In genomic region chr1:234386122-234386521, GRCh38 we compare ENCODE assay signal across 20 cellular contexts. TPM values are rescaled to one million over a fixed set of nuclear protein-coding genes. Genes with fewer than 3 reads are reported as not detected.
DNase-seq lines count a peak whose midpoint lies in the region; ATAC-seq and TF ChIP-seq lines count a peak whose summit lies in the region.
"Had no signal": no experiment of that assay in that cellular context is flagged by ENCODE, and none has a peak within 500 bp of the region (broad histone marks: within the 10 kb centered on the region; RNA-seq: fewer than 3 reads in every experiment).

No MANE protein-coding gene starts in this region.

- H3K27me3 Mint-ChIP-seq in activated CD8-positive, alpha-beta memory T cell treated with anti-CD3 and anti-CD28 coated beads, Interleukin-2, amount 10 ng/mL, durations not matched to agents 7 days and 5 days, result no peaks in the 10 kb centered on the region
- H3K27me3 Mint-ChIP-seq in CD4-positive, alpha-beta memory T cell, result no peaks in the 10 kb centered on the region
- H3K27me3 Mint-ChIP-seq in T-cell, result no peaks in the 10 kb centered on the region

- intact Hi-C loops in CD4-positive, alpha-beta memory T cell (cut with micrococcal nuclease), result no loop called here
- intact Hi-C loops in esophagus muscularis mucosa (cut with DNase I), result no loop called here
- intact Hi-C loops in heart right ventricle (cut with DNase I), result no loop called here

- peaks cover 13% of the 10 kb centered on the region for H3K4me1 Mint-ChIP-seq in activated CD8-positive, alpha-beta memory T cell treated with anti-CD3 and anti-CD28 coated beads, Interleukin-2, amount 10 ng/mL, durations not matched to agents 7 days and 5 days
- peaks cover 14 to 23% (median 17%) of the 10 kb centered on the region in 4 donors for H3K4me1 Mint-ChIP-seq in CD4-positive, alpha-beta memory T cell
- peaks cover 14 to 26% (median 25%) of the 10 kb centered on the region in 3 donors for H3K4me1 Mint-ChIP-seq in T-cell
- H3K4me1 Mint-ChIP-seq: H9 had no signal

- peak overlapping the region; percentile 5 for H3K4me3 Mint-ChIP-seq in activated CD8-positive, alpha-beta memory T cell treated with anti-CD3 and anti-CD28 coated beads, Interleukin-2, amount 10 ng/mL, durations not matched to agents 7 days and 5 days
- peak overlapping the region; percentile 7 to 70 (median 52) for H3K4me3 Mint-ChIP-seq in CD4-positive, alpha-beta memory T cell
- H3K4me3 Mint-ChIP-seq in T-cell, result peak overlapping the region; percentile 7 to 35 (median 13)
- H3K4me3 Mint-ChIP-seq: H9 had no signal

- H3K4me3 ChIP-seq in CD4-positive, alpha-beta memory T cell (ENCODE audit: low read length in 2 of 2), result no peak overlapping the region
- H3K4me3 ChIP-seq in esophagus muscularis mucosa (no peak overlapping the region), heart right ventricle (no peak overlapping the region)
- H3K4me3 ChIP-seq: A549, MG63 had no signal

- H3K27ac Mint-ChIP-seq in activated CD8-positive, alpha-beta memory T cell treated with anti-CD3 and anti-CD28 coated beads, Interleukin-2, amount 10 ng/mL, durations not matched to agents 7 days and 5 days, result no peak overlapping the region
- peak overlapping the region; percentile 44 to 93 (median 76) for H3K27ac Mint-ChIP-seq in CD4-positive, alpha-beta memory T cell
- H3K27ac Mint-ChIP-seq in T-cell, result peak overlapping the region; percentile 80 to 85
- H3K27ac Mint-ChIP-seq: H9 had no signal

- H3K4me1 ChIP-seq in CD4-positive, alpha-beta memory T cell (ENCODE audit: insufficient read depth, low read length), result no peaks in the 10 kb centered on the region
- H3K4me1 ChIP-seq in esophagus muscularis mucosa (no peaks in the 10 kb centered on the region), heart right ventricle (no peaks in the 10 kb centered on the region)
- H3K4me1 ChIP-seq: A549, Caco-2 had no signal

- no peak for TF ChIP-seq CTCF in esophagus muscularis mucosa (IDR thresholded peaks at IDR 0.05)
- no peak for TF ChIP-seq CTCF in heart right ventricle (IDR thresholded peaks at IDR 0.05)

- POLR2A ChIA-PET in CD4-positive, alpha-beta memory T cell (lab: Charles Lee; ENCODE audit: partially characterized antibody), result interaction anchor here (0.9 to 1.8 kb wide), 3 partner anchors 13 to 22 kb away, joined by 3 to 14 read pairs (median 4); partner anchors contain the start of gene COA6
- POLR2A ChIA-PET in T-cell (lab: Charles Lee), result interaction anchor here in 1 of 2 donors (0.9 to 1.2 kb wide), 2 partner anchors 11 to 12 kb away, joined by 3 to 4 read pairs; no protein-coding TSS in a partner anchor

- peaks cover 33% of the 10 kb centered on the region for H3K36me3 Mint-ChIP-seq in activated CD8-positive, alpha-beta memory T cell treated with anti-CD3 and anti-CD28 coated beads, Interleukin-2, amount 10 ng/mL, durations not matched to agents 7 days and 5 days
- H3K36me3 Mint-ChIP-seq in CD4-positive, alpha-beta memory T cell, result peaks cover 34 to 42% of the 10 kb centered on the region in 2 donors
- H3K36me3 Mint-ChIP-seq in T-cell, result peaks cover 32% of the 10 kb centered on the region

- H3K27me3 ChIP-seq in CD4-positive, alpha-beta memory T cell (ENCODE audit: insufficient read depth, low read length), result no peaks in the 10 kb centered on the region
- H3K27me3 ChIP-seq in esophagus muscularis mucosa (no peaks in the 10 kb centered on the region), heart right ventricle (no peaks in the 10 kb centered on the region)
- H3K27me3 ChIP-seq: MG63 had no signal

- no peak for TF ChIP-seq POLR2A in esophagus muscularis mucosa (IDR thresholded peaks at IDR 0.05; ENCODE audit: low read depth)

- H3K9me3 Mint-ChIP-seq in activated CD8-positive, alpha-beta memory T cell treated with anti-CD3 and anti-CD28 coated beads, Interleukin-2, amount 10 ng/mL, durations not matched to agents 7 days and 5 days (ENCODE audit: low read depth), result no peaks in the 10 kb centered on the region
- H3K9me3 Mint-ChIP-seq in CD4-positive, alpha-beta memory T cell, result no peaks in the 10 kb centered on the region
- H3K9me3 Mint-ChIP-seq in T-cell, result no peaks in the 10 kb centered on the region
- H3K9me3 Mint-ChIP-seq: H9 had no signal

- H3K9me3 ChIP-seq in CD4-positive, alpha-beta memory T cell (ENCODE audit: control insufficient read depth in 1 of 2, low read length in 2 of 2), result no peaks in the 10 kb centered on the region
- H3K9me3 ChIP-seq in esophagus muscularis mucosa (no peaks in the 10 kb centered on the region), heart right ventricle (no peaks in the 10 kb centered on the region)
- H3K9me3 ChIP-seq: A549, Caco-2, MG63 had no signal

- H3K27ac ChIP-seq in CD4-positive, alpha-beta memory T cell (ENCODE audit: low read depth, low read length), result no peak overlapping the region
- H3K27ac ChIP-seq in esophagus muscularis mucosa (replicated peaks in 1 of 4), result no peak overlapping the region
- H3K27ac ChIP-seq in heart right ventricle, result no peak overlapping the region
- H3K27ac ChIP-seq: A549, C4-2B had no signal

- peak; percentile 23 for ATAC-seq in activated CD8-positive, alpha-beta memory T cell treated with anti-CD3 and anti-CD28 coated beads, Interleukin-2, amount 10 ng/mL, durations not matched to agents 7 days and 5 days
- ATAC-seq in T-cell (replicated peaks in 1 of 4) (no peak), GM18511 (IDR thresholded peaks at IDR 0.05; ENCODE audit: unreplicated experiment) (no peak), heart right ventricle (no peak)
- ATAC-seq: A549, Panc1 had no signal

- WGBS in esophagus muscularis mucosa, result 92% methylated on average over 6 of the region's 6 CpGs
- WGBS in heart right ventricle, 2 donors, result 97 to 98% methylated on average over 6 of the region's 6 CpGs

- peaks cover 4% of the 10 kb centered on the region for H3K36me3 ChIP-seq in CD4-positive, alpha-beta memory T cell (ENCODE audit: insufficient read depth, low read length)
- H3K36me3 ChIP-seq in esophagus muscularis mucosa (peaks cover 9 to 37% (median 19%) of the 10 kb centered on the region in 4 donors), heart right ventricle (peaks cover 0 to 55% (median 5%) of the 10 kb centered on the region in 9 donors)

- no peak for DNase-seq in activated CD8-positive, alpha-beta memory T cell treated with anti-CD3 and anti-CD28 coated beads, Interleukin-2, amount 10 ng/mL, durations not matched to agents 7 days and 5 days
- DNase-seq in activated CD8-positive, alpha-beta memory T cell treated with anti-CD3 and anti-CD28 coated beads, Interleukin-2, amount 50 U/mL, for 48 hours, result no peak
- no peak for DNase-seq in CD4-positive, alpha-beta memory T cell
- DNase-seq in T-cell, result no peak
- peak; percentile 29 for DNase-seq in esophagus muscularis mucosa (ENCODE audit: extremely low spot score)
- DNase-seq in NCI-H2196 treated with DMSO at 0.1 percent for 48 hours (lab: John Stamatoyannopoulos, UW; ENCODE audit: unreplicated experiment), result no peak
- no peak for DNase-seq in heart right ventricle
- DNase-seq: Caco-2, DMS153, EL, H9, MG63, NCI-H1092, NCI-H146, NCI-H2227 treated with DMSO at 0.1 percent for 48 hours, NCI-H524 had no signal

- CTCF ChIA-PET in activated CD8-positive, alpha-beta memory T cell treated with anti-CD3 and anti-CD28 coated beads, Interleukin-2, amount 10 ng/mL, durations not matched to agents 7 days and 5 days (lab: Charles Lee), result interaction anchor here (0.8 to 1.7 kb wide), 3 partner anchors 12 to 50 kb away, joined by 3 to 6 read pairs (median 3); partner anchors contain the start of gene COA6
- CTCF ChIA-PET in CD4-positive, alpha-beta memory T cell (lab: Charles Lee; ENCODE audit: partially characterized antibody), result interaction anchor here (0.9 to 1.4 kb wide), 3 partner anchors 12 to 59 kb away, joined by 3 read pairs; no protein-coding TSS in a partner anchor
- CTCF ChIA-PET in T-cell (lab: Charles Lee), result interaction anchor here in 1 of 2 donors (0.6 to 0.7 kb wide), 2 partner anchors 9 to 173 kb away, joined by 3 to 4 read pairs; no protein-coding TSS in a partner anchor

- TF ChIP-seq EP300 in esophagus muscularis mucosa (IDR thresholded peaks at IDR 0.05), result no peak

RNA-seq across cellular contexts. Expression of gene COA6, which starts 12.9 kb away (rescaled TPM):
- total RNA-seq in activated CD8-positive, alpha-beta memory T cell treated with anti-CD3 and anti-CD28 coated beads, Interleukin-2, amount 10 ng/mL, durations not matched to agents 7 days and 5 days, result 10 to 100 TPM; 42.4 to 43.0 TPM
- 10 to 100 TPM; 18.5 to 21.8 TPM for total RNA-seq in CD4-positive, alpha-beta memory T cell
- 10 to 100 TPM; 52.3 to 55.3 TPM for polyA plus RNA-seq in CD4-positive, alpha-beta memory T cell
- 10 to 100 TPM in 4 of 5 donors, 1 to 10 TPM in 1; 9.7 to 28.2 (median 21.8) TPM for total RNA-seq in T-cell
- 10 to 100 TPM in 3 of 4 donors, 1 to 10 TPM in 1; 9.4 to 18.3 (median 16.0) TPM for total RNA-seq in esophagus muscularis mucosa
- total RNA-seq in heart right ventricle, result 10 to 100 TPM; 23.4 to 48.4 (median 29.1) TPM
- 10 to 100 TPM; 95.3 to 98.5 TPM for polyA plus RNA-seq in heart right ventricle
